In the genomic region with DNA sequence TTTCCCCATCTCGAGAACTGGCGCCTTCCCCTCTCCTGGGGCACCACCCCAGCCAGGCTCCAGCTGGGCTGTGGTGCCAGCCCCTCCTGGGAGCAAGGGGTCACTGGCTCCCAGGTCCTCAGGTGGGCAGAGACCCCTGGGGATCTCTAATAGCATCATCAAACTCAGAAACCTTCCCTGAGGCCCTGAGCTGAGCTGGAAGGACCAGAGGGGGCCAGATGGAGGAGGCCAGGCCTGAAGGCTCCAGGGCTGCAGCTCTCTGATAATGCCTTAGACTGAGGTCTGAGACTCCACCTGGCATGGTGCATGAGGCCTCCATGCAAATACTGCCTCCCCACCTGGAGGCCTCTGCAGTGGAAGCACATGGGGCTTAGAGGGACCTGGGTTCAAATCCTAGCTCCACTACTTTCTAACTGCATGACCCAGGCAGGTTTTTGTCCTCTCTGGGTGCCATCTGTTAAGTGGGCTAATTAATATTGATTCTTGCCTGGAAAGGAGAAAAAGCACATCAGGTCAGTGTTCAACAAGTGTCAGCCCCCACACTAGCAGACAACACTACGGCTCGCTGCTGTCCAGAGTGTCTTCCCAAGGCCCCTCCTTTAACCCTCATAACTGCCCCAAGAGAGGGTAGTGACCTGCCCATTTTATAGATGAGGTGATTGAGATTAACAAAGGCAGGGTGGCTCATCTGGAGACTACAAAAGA, we compare ENCODE assay signal across 1 cellular context.
TF ChIP-seq lines count a peak whose summit lies in the region.

No MANE protein-coding gene starts in this region.

TF ChIP-seq in neural cell, 6 proteins besides CTCF, POLR2A, EP300 and RAD21:
- TF ChIP-seq EZH2 (IDR thresholded peaks at IDR 0.05; ENCODE audit: borderline replicate concordance, insufficient read depth, low read length, poor library complexity, severe bottlenecking) = no peak
- no peak for TF ChIP-seq POLR2AphosphoS5 (IDR thresholded peaks at IDR 0.05)
- no peak for TF ChIP-seq MXI1 (conservative IDR thresholded peaks at IDR 0.05; ENCODE audit: poor library complexity, severe bottlenecking)
- TF ChIP-seq SMC3 (conservative IDR thresholded peaks at IDR 0.05; ENCODE audit: poor library complexity) = no peak
- no peak for TF ChIP-seq TAF1 (IDR thresholded peaks at IDR 0.05; ENCODE audit: low read depth)
- TF ChIP-seq, protein P1, sequence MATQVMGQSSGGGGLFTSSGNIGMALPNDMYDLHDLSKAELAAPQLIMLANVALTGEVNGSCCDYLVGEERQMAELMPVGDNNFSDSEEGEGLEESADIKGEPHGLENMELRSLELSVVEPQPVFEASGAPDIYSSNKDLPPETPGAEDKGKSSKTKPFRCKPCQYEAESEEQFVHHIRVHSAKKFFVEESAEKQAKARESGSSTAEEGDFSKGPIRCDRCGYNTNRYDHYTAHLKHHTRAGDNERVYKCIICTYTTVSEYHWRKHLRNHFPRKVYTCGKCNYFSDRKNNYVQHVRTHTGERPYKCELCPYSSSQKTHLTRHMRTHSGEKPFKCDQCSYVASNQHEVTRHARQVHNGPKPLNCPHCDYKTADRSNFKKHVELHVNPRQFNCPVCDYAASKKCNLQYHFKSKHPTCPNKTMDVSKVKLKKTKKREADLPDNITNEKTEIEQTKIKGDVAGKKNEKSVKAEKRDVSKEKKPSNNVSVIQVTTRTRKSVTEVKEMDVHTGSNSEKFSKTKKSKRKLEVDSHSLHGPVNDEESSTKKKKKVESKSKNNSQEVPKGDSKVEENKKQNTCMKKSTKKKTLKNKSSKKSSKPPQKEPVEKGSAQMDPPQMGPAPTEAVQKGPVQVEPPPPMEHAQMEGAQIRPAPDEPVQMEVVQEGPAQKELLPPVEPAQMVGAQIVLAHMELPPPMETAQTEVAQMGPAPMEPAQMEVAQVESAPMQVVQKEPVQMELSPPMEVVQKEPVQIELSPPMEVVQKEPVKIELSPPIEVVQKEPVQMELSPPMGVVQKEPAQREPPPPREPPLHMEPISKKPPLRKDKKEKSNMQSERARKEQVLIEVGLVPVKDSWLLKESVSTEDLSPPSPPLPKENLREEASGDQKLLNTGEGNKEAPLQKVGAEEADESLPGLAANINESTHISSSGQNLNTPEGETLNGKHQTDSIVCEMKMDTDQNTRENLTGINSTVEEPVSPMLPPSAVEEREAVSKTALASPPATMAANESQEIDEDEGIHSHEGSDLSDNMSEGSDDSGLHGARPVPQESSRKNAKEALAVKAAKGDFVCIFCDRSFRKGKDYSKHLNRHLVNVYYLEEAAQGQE (IDR thresholded peaks at IDR 0.05; ENCODE audit: borderline replicate concordance) = no peak
TF ChIP-seq in neural cell: peak in this region for 0.
